Comparison of ENCODE assay signal across 8 cellular contexts in genomic region chr6:34890526-34890910, GRCh38. TPM values are rescaled to one million over a fixed set of nuclear protein-coding genes. Genes with fewer than 3 reads are reported as not detected.
DNase-seq lines count a peak whose midpoint lies in the region; ATAC-seq and TF ChIP-seq lines count a peak whose summit lies in the region.

No MANE protein-coding gene starts in this region.

- peak overlapping the region; percentile 87 for H3K4me2 ChIP-seq in GM23248 (ENCODE audit: unreplicated experiment)

- H3K27ac ChIP-seq in GM23248: no peak overlapping the region
- no peak overlapping the region for H3K27ac ChIP-seq in RWPE2 (ENCODE audit: poor library complexity, severe bottlenecking)
- peak overlapping the region in 2 of 4 donors; percentile 90 to 92 for H3K27ac ChIP-seq in esophagus muscularis mucosa (replicated peaks in 1 of 4)

- H2AFZ ChIP-seq in GM23248: peak overlapping the region; percentile 99

- in situ Hi-C loops in GM23248 (cut with MboI): no loop called here

- TF ChIP-seq EP300 in esophagus muscularis mucosa (IDR thresholded peaks at IDR 0.05): no peak

- intact Hi-C loops in esophagus muscularis mucosa (cut with DNase I): no loop called here

- TF ChIP-seq CTCF in RWPE2 (IDR thresholded peaks at IDR 0.05; ENCODE audit: poor library complexity, severe bottlenecking) (no peak), esophagus muscularis mucosa (IDR thresholded peaks at IDR 0.05) (no peak)

- ATAC-seq in RWPE2 (ENCODE audit: low read depth): no peak
- no peak for ATAC-seq in GM18873 (IDR thresholded peaks at IDR 0.05; ENCODE audit: low FRiP score, unreplicated experiment)

- H3K36me3 ChIP-seq in GM23248 (ENCODE audit: low read depth): no peaks in the 10 kb centered on the region
- H3K36me3 ChIP-seq in RWPE2 (ENCODE audit: low read depth): peaks cover 3% of the 10 kb centered on the region; the same call in 1 of the 2 replicates
- no peaks in the 10 kb centered on the region for H3K36me3 ChIP-seq in esophagus muscularis mucosa

- H3K4me3 ChIP-seq in GM23248 (peak overlapping the region; percentile 100), RWPE2 (ENCODE audit: severe bottlenecking) (peak overlapping the region; percentile 96), esophagus muscularis mucosa (peak overlapping the region; percentile 75 to 86 (median 78))

- peaks cover 76% of the 10 kb centered on the region for H3K79me2 ChIP-seq in GM23248 (ENCODE audit: insufficient read depth)

- H3K9ac ChIP-seq in GM23248: peak overlapping the region; percentile 97

- no peak for TF ChIP-seq POLR2A in esophagus muscularis mucosa (IDR thresholded peaks at IDR 0.05; ENCODE audit: low read depth)

- H4K20me1 ChIP-seq in GM23248 (ENCODE audit: insufficient read depth): no peaks in the 10 kb centered on the region

- DNase-seq in GM23248: no peak
- no peak for DNase-seq in RWPE2 (ENCODE audit: low spot score)
- DNase-seq in esophagus muscularis mucosa (ENCODE audit: extremely low spot score): no peak
- peak; percentile 7 for DNase-seq in putamen (ENCODE audit: low spot score)
- DNase-seq in amniotic stem cell (lab: John Stamatoyannopoulos, UW): no peak
- no peak for DNase-seq in NCI-H446 treated with DMSO at 0.1 percent for 48 hours (lab: John Stamatoyannopoulos, UW)
- no peak for DNase-seq in NCI-H1048 (lab: John Stamatoyannopoulos, UW)

- WGBS in GM23248 (ENCODE audit: low coverage in 1 of 2, low lambda C conversion rate in 2 of 2, missing lambda C conversion rate in 2 of 2), 2 experiments: 34 to 35% methylated on average over 7 of the region's 7 CpGs
- WGBS in esophagus muscularis mucosa: 46% methylated on average over 7 of the region's 7 CpGs

- H3K9me2 ChIP-seq in GM23248 (ENCODE audit: insufficient read depth): no peaks in the 10 kb centered on the region

- H3K27me3 ChIP-seq in GM23248 (replicated peaks; ENCODE audit: insufficient read depth): no peaks in the 10 kb centered on the region
- H3K27me3 ChIP-seq in RWPE2 (ENCODE audit: insufficient read depth, poor library complexity, severe bottlenecking): no peaks in the 10 kb centered on the region
- no peaks in the 10 kb centered on the region for H3K27me3 ChIP-seq in esophagus muscularis mucosa

- H3F3A ChIP-seq in GM23248 (ENCODE audit: insufficient read depth): peaks cover 12% of the 10 kb centered on the region; the same call in 1 of the 2 replicates

- H3K4me1 ChIP-seq in GM23248 (ENCODE audit: insufficient read depth) (peaks cover 14% of the 10 kb centered on the region), RWPE2 (ENCODE audit: insufficient read depth, poor library complexity, severe bottlenecking) (peaks cover 14% of the 10 kb centered on the region), esophagus muscularis mucosa (peaks cover 21 to 58% (median 40%) of the 10 kb centered on the region in 4 donors)

- no peaks in the 10 kb centered on the region for H3K9me3 ChIP-seq in GM23248 (ENCODE audit: low read depth)
- no peaks in the 10 kb centered on the region for H3K9me3 ChIP-seq in RWPE2 (ENCODE audit: severe bottlenecking)
- H3K9me3 ChIP-seq in esophagus muscularis mucosa: no peaks in the 10 kb centered on the region

RNA-seq across cellular contexts. Expression of gene ANKS1A, which starts 1.5 kb away (rescaled TPM):
- 4.4 and 7.2 TPM in 2 replicates for total RNA-seq in GM23248 (2014; rRNA removed; shearing (Covaris generic))
- polyA plus RNA-seq in GM23248 (2016; fragmentation: Nextera tagmentation; extraction: Ambion mirVana): 3.2 and 3.3 TPM in 2 replicates
- 100 to 1,000 TPM in 2 of 4 donors, 10 to 100 TPM in 2; 68.3 to 132 (median 98.7) TPM for total RNA-seq in esophagus muscularis mucosa

RNA-seq across cellular contexts. Expression of gene TAF11, which starts 2.7 kb away (rescaled TPM):
- 18.2 and 27.1 TPM in 2 replicates for total RNA-seq in GM23248 (2014; rRNA removed; shearing (Covaris generic))
- 23.0 and 24.8 TPM in 2 replicates for polyA plus RNA-seq in GM23248 (2016; fragmentation: Nextera tagmentation; extraction: Ambion mirVana)
- total RNA-seq in esophagus muscularis mucosa: 10 to 100 TPM; 18.2 to 26.2 (median 25.4) TPM
